Comparison of ENCODE assay signal across 8 cellular contexts in genomic region chr10:6140965-6141295, GRCh38. TPM values are rescaled to one million over a fixed set of nuclear protein-coding genes. Genes with fewer than 3 reads are reported as not detected.
DNase-seq lines count a peak whose midpoint lies in the region; ATAC-seq and TF ChIP-seq lines count a peak whose summit lies in the region.

No MANE protein-coding gene starts in this region.

- H3K4me1 ChIP-seq in endocrine pancreas (ENCODE audit: control insufficient read depth, insufficient read depth, low read length) = no peaks in the 10 kb centered on the region
- peaks cover 6 to 34% (median 21%) of the 10 kb centered on the region in 4 donors for H3K4me1 ChIP-seq in stomach

- TF ChIP-seq CTCF in NB4 (IDR thresholded peaks at IDR 0.05; ENCODE audit: low read depth, low read length) (no peak), stomach (IDR thresholded peaks at IDR 0.05) (no peak)

- H3K27ac ChIP-seq in stomach = peak overlapping the region in 2 of 5 donors; percentile 32 to 50

- H3K9ac ChIP-seq in endocrine pancreas (ENCODE audit: control insufficient read depth, insufficient read depth, low read length) = no peak overlapping the region

- H3K9me3 ChIP-seq in endocrine pancreas (ENCODE audit: control insufficient read depth, low read length) = no peaks in the 10 kb centered on the region
- no peaks in the 10 kb centered on the region for H3K9me3 ChIP-seq in stomach

- WGBS in stomach, 5 donors = 64 to 79% (median 76%) methylated on average over 7 to 8 of the region's 8 CpGs

- intact Hi-C loops in stomach (cut with DNase I; ENCODE audit: low total_unique reads) = no loop called here

- no peak for ATAC-seq in HG03097 (IDR thresholded peaks at IDR 0.05; ENCODE audit: low FRiP score, unreplicated experiment)

- H3K36me3 ChIP-seq in endocrine pancreas (ENCODE audit: control insufficient read depth, insufficient read depth, low read length) (no peaks in the 10 kb centered on the region), stomach (no peaks in the 10 kb centered on the region)

- peak overlapping the region; percentile 40 for H3K4me3 ChIP-seq in NB4 (ENCODE audit: low read depth, low read length)
- H3K4me3 ChIP-seq in endocrine pancreas (ENCODE audit: control insufficient read depth, insufficient read depth, low read length) = peak overlapping the region; percentile 69
- peak overlapping the region in 3 of 4 donors; percentile 9 to 31 (median 17) for H3K4me3 ChIP-seq in stomach

- DNase-seq in activated CD4-positive, alpha-beta T cell treated with anti-CD3 and anti-CD28 coated beads, Interleukin-2, amount 50 U/mL, for 48 hours = peak; percentile 37 to 45
- DNase-seq in activated CD4-positive, alpha-beta T cell treated with anti-CD3 and anti-CD28 coated beads, Interleukin-2, amount 50 U/mL, for 4 hours = no peak
- DNase-seq in NB4 (ENCODE audit: low read depth) (no peak), stomach (no peak), NCI-H2227 treated with DMSO at 0.1 percent for 48 hours (lab: John Stamatoyannopoulos, UW) (no peak), ACHN (no peak)

- TF ChIP-seq POLR2A in NB4 (IDR thresholded peaks at IDR 0.05; ENCODE audit: extremely low read depth, insufficient read length) = no peak
- no peak for TF ChIP-seq POLR2A in stomach (IDR thresholded peaks at IDR 0.05)

- TF ChIP-seq EP300 in stomach (IDR thresholded peaks at IDR 0.05) = no peak

- no peaks in the 10 kb centered on the region for H3K27me3 ChIP-seq in endocrine pancreas (ENCODE audit: control insufficient read depth, insufficient read depth, low read length)
- peaks cover 0 to 37% (median 0%) of the 10 kb centered on the region in 3 donors for H3K27me3 ChIP-seq in stomach

- in situ Hi-C loops in ACHN (cut with HindIII; ENCODE audit: low pct_ligation_motif_present, low pct_unique_long_range_greater_than_20kb, low sequenced_read_pairs) = no loop called here

RNA-seq across cellular contexts. Expression of gene RBM17, which starts 52.1 kb away (rescaled TPM):
- total RNA-seq in stomach = 100 to 1,000 TPM in 3 of 5 donors, 10 to 100 TPM in 2; 71.0 to 168 (median 105) TPM
- 10 to 100 TPM; 41.4 to 58.5 (median 50.9) TPM for polyA plus RNA-seq in stomach

Comparison
In these comparisons a context has a peak if more than half of its experiments do, and no peak if none do; other contexts are left out.
1. DNase-seq: peak in activated CD4-positive, alpha-beta T cell treated with anti-CD3 and anti-CD28 coated beads, Interleukin-2, amount 50 U/mL, for 48 hours (2 of 2); none in activated CD4-positive, alpha-beta T cell treated with anti-CD3 and anti-CD28 coated beads, Interleukin-2, amount 50 U/mL, for 4 hours (0 of 2), NB4 (single experiment), stomach (single experiment), NCI-H2227 treated with DMSO at 0.1 percent for 48 hours (single experiment) and ACHN (single experiment).
2. H3K4me3 ChIP-seq: peak in every context shown above with its lines; median percentile 69 in endocrine pancreas; 40 in NB4; 17 in stomach.